1 cellular context compared by ENCODE assay signal in the genomic region with DNA sequence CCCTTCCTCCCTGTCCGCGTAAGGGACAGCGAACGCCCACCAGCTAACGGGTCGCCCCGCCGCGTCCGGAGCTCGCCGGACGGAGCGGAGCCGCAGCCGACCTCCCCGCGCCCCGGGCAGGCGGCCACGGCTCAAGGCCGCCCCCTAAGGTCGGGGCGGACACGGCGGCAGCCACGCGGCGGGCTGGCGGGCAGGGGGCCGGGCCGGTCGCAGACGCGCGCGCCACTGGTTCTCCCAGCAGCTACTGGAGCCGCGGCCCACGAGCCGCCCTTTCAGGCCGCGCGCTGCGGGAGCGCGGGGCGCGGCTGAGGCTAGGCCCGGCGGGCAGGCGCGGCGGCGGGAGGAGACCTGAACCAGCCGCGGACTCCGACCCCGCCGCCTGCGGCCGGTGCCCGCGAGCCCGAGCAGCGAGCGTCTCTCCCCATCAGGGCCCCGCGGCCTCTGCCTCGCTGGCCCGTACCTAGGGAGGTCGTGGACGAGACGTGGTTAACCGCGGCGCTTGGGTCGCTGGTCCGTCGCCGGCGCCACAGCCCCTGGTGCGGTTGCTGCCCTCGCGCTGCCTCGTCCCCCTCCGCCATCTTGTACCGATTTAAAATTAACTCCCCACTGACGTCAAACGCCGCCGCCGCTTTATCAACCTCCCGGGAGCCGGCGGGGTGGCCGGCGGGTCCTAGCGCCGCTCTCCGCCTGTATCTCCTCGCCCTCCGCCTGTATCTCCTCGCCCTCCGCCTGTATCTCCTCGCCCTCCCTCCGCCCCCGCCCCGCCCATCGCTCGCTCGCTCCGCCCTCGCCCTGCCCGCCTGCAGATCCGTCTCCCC.
TF ChIP-seq lines count a peak whose summit lies in the region.

TSS of gene ATL2 (minus strand) at position 591 of the 818 bp plus-strand sequence. CDS start at position 578, 13 bp downstream.

TF ChIP-seq in A549, 52 proteins besides CTCF, POLR2A, EP300 and RAD21 (continued from another document):
- TF ChIP-seq NPAS2 (CRISPR knock-in tag; IDR thresholded peaks at IDR 0.05; ENCODE audit: borderline replicate concordance), result no peak
- no peak for TF ChIP-seq NFE2L2 (conservative IDR thresholded peaks at IDR 0.05; ENCODE audit: low read length)
- peak; percentile 78; the same call in 1 of the 2 replicates for TF ChIP-seq HOXB5 (CRISPR knock-in tag; IDR thresholded peaks at IDR 0.05)
- no peak for TF ChIP-seq CHD4 (IDR thresholded peaks at IDR 0.05; ENCODE audit: borderline replicate concordance)
